In genomic region chr20:9918360-9918759, GRCh38 we compare ENCODE assay signal across 17 cellular contexts.
"Had no signal": no experiment of that assay in that cellular context is flagged by ENCODE, and none has a peak within 500 bp of the region (broad histone marks: within the 10 kb centered on the region; RNA-seq: fewer than 3 reads in every experiment).

No MANE protein-coding gene starts in this region.

- ATAC-seq: activated naive CD8-positive, alpha-beta T cell treated with anti-CD3 and anti-CD28 coated beads, Interleukin-2, amount 50 U/mL, for 24 hours; activated T-cell treated with anti-CD3 and anti-CD28 coated beads, Interleukin-2, amount 50 U/mL, for 72 hours; left colon had no signal

- H3K4me3 ChIP-seq: coronary artery, ovary, prostate gland, spleen, thoracic aorta, vagina had no signal

- DNase-seq: activated CD4-positive, alpha-beta memory T cell treated with anti-CD3 and anti-CD28 coated beads, Interleukin-2, amount 10 ng/mL, durations not matched to agents 7 days and 5 days; activated CD4-positive, alpha-beta T cell treated with anti-CD3 and anti-CD28 coated beads for 48 hours; activated effector memory CD4-positive, alpha-beta T cell treated with Interleukin-2 at 50 U/mL for 16 hours; activated naive CD4-positive, alpha-beta T cell treated with anti-CD3 and anti-CD28 coated beads for 36 hours; activated naive CD8-positive, alpha-beta T cell treated with anti-CD3 and anti-CD28 coated beads, Interleukin-2, amount 50 U/mL, for 24 hours; activated T-cell treated with anti-CD3 and anti-CD28 coated beads, Interleukin-2, amount 50 U/mL, for 72 hours; cerebellar nuclear complex; left colon; mesenchymal stem cell; ovary; spleen; stimulated activated CD4-positive, alpha-beta T cell treated with anti-CD3 and anti-CD28 coated beads, Interleukin-4, amount 100 ng/mL, for 1 hour; stimulated activated naive CD4-positive, alpha-beta T cell had no signal
